ENCODE assay signal across 20 cellular contexts in genomic region chr1:18931731-18932130, GRCh38. TPM values are rescaled to one million over a fixed set of nuclear protein-coding genes. Genes with fewer than 3 reads are reported as not detected.
DNase-seq lines count a peak whose midpoint lies in the region; ATAC-seq and TF ChIP-seq lines count a peak whose summit lies in the region.
"Had no signal": no experiment of that assay in that cellular context is flagged by ENCODE, and none has a peak within 500 bp of the region (broad histone marks: within the 10 kb centered on the region; RNA-seq: fewer than 3 reads in every experiment).

No MANE protein-coding gene starts in this region.

- CTCF ChIA-PET in activated B cell treated with CpG ODN at 0.5 μM for 24 hours (lab: Charles Lee): interaction anchor here (0.6 to 0.8 kb wide), 2 partner anchors 18 to 19 kb away, joined by 3 to 4 read pairs; no protein-coding TSS in a partner anchor

- H3K79me2 ChIP-seq in hepatocyte: peaks cover 9% of the 10 kb centered on the region

- H3K9me3 ChIP-seq in BLaER1 (no peaks in the 10 kb centered on the region), hepatocyte (ENCODE audit: low read depth) (no peaks in the 10 kb centered on the region)

- H3K36me3 ChIP-seq in BLaER1: no peaks in the 10 kb centered on the region
- H3K36me3 ChIP-seq in hepatocyte (replicated peaks; ENCODE audit: insufficient read depth, low read depth): no peaks in the 10 kb centered on the region

- H3K27ac ChIP-seq in BLaER1: peak overlapping the region; percentile 63
- no peak overlapping the region for H3K27ac ChIP-seq in hepatocyte
- peak overlapping the region in 10 of 59 donors; percentile 4 to 63 (median 34) for H3K27ac ChIP-seq in dorsolateral prefrontal cortex
- H3K27ac ChIP-seq: HL-60 had no signal

- H3K4me1 ChIP-seq in BLaER1 (peaks cover 73% of the 10 kb centered on the region), hepatocyte (ENCODE audit: insufficient read depth) (peaks cover 6% of the 10 kb centered on the region)

- POLR2A ChIA-PET in activated B cell treated with CpG ODN at 0.5 μM for 24 hours (lab: Charles Lee): interaction anchor here (0.5 kb wide), 1 partner anchor 1493 kb away, joined by 3 read pairs; no protein-coding TSS in a partner anchor

- peak overlapping the region; percentile 8 for H3K4me3 Mint-ChIP-seq in activated B cell treated with CpG ODN at 0.5 μM for 24 hours
- H3K4me3 Mint-ChIP-seq in nephron: no peak overlapping the region
- H3K4me3 Mint-ChIP-seq: activated T-helper 1 cell treated with anti-CD3 and anti-CD28 coated beads, Interleukin-12 subunit alpha, Interleukin-12 subunit beta, Interleukin-2, Interleukin-4 antibody, amounts not matched to agents 30 ng/mL and 10 ng/mL and 1 ng/mL, durations not matched to agents 14 hours and 24 hours and 36 hours; mesothelial cell of epicardium had no signal

- H3K27me3 Mint-ChIP-seq in activated B cell treated with CpG ODN at 0.5 μM for 24 hours (no peaks in the 10 kb centered on the region), nephron (ENCODE audit: low read depth) (peaks cover 10% of the 10 kb centered on the region)

- peak overlapping the region; percentile 46 for H3K27ac Mint-ChIP-seq in activated B cell treated with CpG ODN at 0.5 μM for 24 hours
- H3K27ac Mint-ChIP-seq in nephron: peak overlapping the region in 2 of 3 experiments; percentile 6 to 21
- H3K27ac Mint-ChIP-seq: activated T-helper 1 cell treated with anti-CD3 and anti-CD28 coated beads, Interleukin-12 subunit alpha, Interleukin-12 subunit beta, Interleukin-2, Interleukin-4 antibody, amounts not matched to agents 30 ng/mL and 10 ng/mL and 1 ng/mL, durations not matched to agents 14 hours and 24 hours and 36 hours; mesothelial cell of epicardium had no signal

- TF ChIP-seq CTCF in activated B cell treated with CpG ODN at 0.5 μM for 24 hours (IDR thresholded peaks at IDR 0.05) (no peak), nephron (IDR thresholded peaks at IDR 0.05; ENCODE audit: unreplicated experiment in 3 of 3) (no peak), hepatocyte (IDR thresholded peaks at IDR 0.05; ENCODE audit: poor library complexity) (no peak), dorsolateral prefrontal cortex (IDR thresholded peaks at IDR 0.05 in 54 of 56, conservative IDR thresholded peaks at IDR 0.05 in 2 of 56; ENCODE audit: low read depth in 1 of 56, partially characterized antibody in 56 of 56) (no peak)

- peak; percentile 45 for DNase-seq in Caki2 (ENCODE audit: low read depth)
- no peak for DNase-seq in activated B cell treated with CpG ODN at 0.5 μM for 24 hours
- DNase-seq in hepatocyte (ENCODE audit: low spot score): no peak
- no peak for DNase-seq in dorsolateral prefrontal cortex
- DNase-seq: amniotic stem cell; DMS 273 treated with DMSO at 0.1 percent for 48 hours; GOT3; KBM-7; kidney glomerular epithelial cell; NCI-H2081 treated with DMSO at 0.1 percent for 48 hours; NCI-H524 treated with DMSO at 0.1 percent for 48 hours; occipital lobe; stimulated activated CD4-positive, alpha-beta T cell treated with anti-CD3 and anti-CD28 coated beads, Interleukin-2, amount 100 ng/mL, for 48 hours had no signal

- H3K4me1 Mint-ChIP-seq in activated B cell treated with CpG ODN at 0.5 μM for 24 hours (peaks cover 62% of the 10 kb centered on the region), nephron (peaks cover 15% of the 10 kb centered on the region)

- H3K4me3 ChIP-seq in BLaER1 (no peak overlapping the region), hepatocyte (no peak overlapping the region), dorsolateral prefrontal cortex (no peak overlapping the region)

- intact Hi-C loops in activated B cell treated with CpG ODN at 0.5 μM for 24 hours (cut with micrococcal nuclease): no loop called here
- intact Hi-C loops in dorsolateral prefrontal cortex (cut with DNase I): no loop called here

- WGBS in hepatocyte (ENCODE audit: low lambda C conversion rate, missing lambda C conversion rate): 94% methylated on average over 11 of the region's 11 CpGs

- H4K20me1 ChIP-seq in BLaER1: peaks cover 94% of the 10 kb centered on the region
- peaks cover 3% of the 10 kb centered on the region for H4K20me1 ChIP-seq in hepatocyte (ENCODE audit: insufficient read depth, poor library complexity, severe bottlenecking)

- H3K4me2 ChIP-seq in BLaER1 (peak overlapping the region; percentile 81), hepatocyte (no peak overlapping the region)

- in situ Hi-C loops in Caki2 (cut with HindIII; ENCODE audit: low pct_unique_long_range_greater_than_20kb, low sequenced_read_pairs): no loop called here

- H2AFZ ChIP-seq in hepatocyte: no peak overlapping the region

- H3K9me3 Mint-ChIP-seq in activated B cell treated with CpG ODN at 0.5 μM for 24 hours: no peaks in the 10 kb centered on the region
- no peaks in the 10 kb centered on the region for H3K9me3 Mint-ChIP-seq in nephron
- H3K9me3 Mint-ChIP-seq: activated T-helper 1 cell treated with anti-CD3 and anti-CD28 coated beads, Interleukin-12 subunit alpha, Interleukin-12 subunit beta, Interleukin-2, Interleukin-4 antibody, amounts not matched to agents 30 ng/mL and 10 ng/mL and 1 ng/mL, durations not matched to agents 14 hours and 24 hours and 36 hours; mesothelial cell of epicardium had no signal

- H3K36me3 Mint-ChIP-seq in activated B cell treated with CpG ODN at 0.5 μM for 24 hours (ENCODE audit: low read depth): no peaks in the 10 kb centered on the region
- H3K36me3 Mint-ChIP-seq in nephron (ENCODE audit: low read depth): no peaks in the 10 kb centered on the region
- H3K36me3 Mint-ChIP-seq: mesothelial cell of epicardium had no signal

- 0 out of 2 replicates have a peak overlapping the region, but pooled peaks have one; percentile 9 for H3K9ac ChIP-seq in BLaER1

- H3K9me2 ChIP-seq in hepatocyte (replicated peaks; ENCODE audit: insufficient read depth): no peaks in the 10 kb centered on the region

- H3K27me3 ChIP-seq in BLaER1: no peaks in the 10 kb centered on the region
- no peaks in the 10 kb centered on the region for H3K27me3 ChIP-seq in hepatocyte
- H3K27me3 ChIP-seq in dorsolateral prefrontal cortex: no peaks in the 10 kb centered on the region

- ATAC-seq in activated B cell treated with CpG ODN at 0.5 μM for 24 hours (ENCODE audit: low read depth): no peak
- no peak for ATAC-seq in activated CD4-positive, CD25-positive, alpha-beta regulatory T cell treated with anti-CD3 and anti-CD28 coated beads, Interleukin-2, amount 50 U/mL, for 24 hours
- no peak for ATAC-seq in GM19395 (IDR thresholded peaks at IDR 0.05; ENCODE audit: unreplicated experiment)

RNA-seq across cellular contexts. Expression of gene IFFO2, which starts 24.7 kb away (rescaled TPM):
- 28.7 and 34.5 TPM in 2 replicates for total RNA-seq in Caki2 (2014; rRNA removed; shearing (Covaris generic); ENCODE audit: low replicate concordance)
- total RNA-seq in activated B cell treated with CpG ODN at 0.5 μM for 24 hours (13.0 and 13.6 TPM in 2 replicates), hepatocyte (7.2 and 8.1 TPM in 2 replicates), dorsolateral prefrontal cortex (10 to 100 TPM; 15.3 to 36.0 (median 21.7) TPM)
- polyA plus RNA-seq in hepatocyte: 0.78 and 0.85 TPM in 2 replicates

RNA-seq across cellular contexts. Expression of gene ALDH4A1, which starts 29.4 kb away (rescaled TPM):
- 22.8 and 34.8 TPM in 2 replicates for total RNA-seq in Caki2 (2014; rRNA removed; shearing (Covaris generic); ENCODE audit: low replicate concordance)
- 6.5 and 7.1 TPM in 2 replicates for total RNA-seq in activated B cell treated with CpG ODN at 0.5 μM for 24 hours
- 41.4 and 51.7 TPM in 2 replicates for total RNA-seq in hepatocyte
- 32.4 and 49.1 TPM in 2 replicates for polyA plus RNA-seq in hepatocyte
- 100 to 1,000 TPM in 1 of 120 experiments, 10 to 100 TPM in 119; 16.8 to 112 (median 40.4) TPM for total RNA-seq in dorsolateral prefrontal cortex
